In the genomic region with DNA sequence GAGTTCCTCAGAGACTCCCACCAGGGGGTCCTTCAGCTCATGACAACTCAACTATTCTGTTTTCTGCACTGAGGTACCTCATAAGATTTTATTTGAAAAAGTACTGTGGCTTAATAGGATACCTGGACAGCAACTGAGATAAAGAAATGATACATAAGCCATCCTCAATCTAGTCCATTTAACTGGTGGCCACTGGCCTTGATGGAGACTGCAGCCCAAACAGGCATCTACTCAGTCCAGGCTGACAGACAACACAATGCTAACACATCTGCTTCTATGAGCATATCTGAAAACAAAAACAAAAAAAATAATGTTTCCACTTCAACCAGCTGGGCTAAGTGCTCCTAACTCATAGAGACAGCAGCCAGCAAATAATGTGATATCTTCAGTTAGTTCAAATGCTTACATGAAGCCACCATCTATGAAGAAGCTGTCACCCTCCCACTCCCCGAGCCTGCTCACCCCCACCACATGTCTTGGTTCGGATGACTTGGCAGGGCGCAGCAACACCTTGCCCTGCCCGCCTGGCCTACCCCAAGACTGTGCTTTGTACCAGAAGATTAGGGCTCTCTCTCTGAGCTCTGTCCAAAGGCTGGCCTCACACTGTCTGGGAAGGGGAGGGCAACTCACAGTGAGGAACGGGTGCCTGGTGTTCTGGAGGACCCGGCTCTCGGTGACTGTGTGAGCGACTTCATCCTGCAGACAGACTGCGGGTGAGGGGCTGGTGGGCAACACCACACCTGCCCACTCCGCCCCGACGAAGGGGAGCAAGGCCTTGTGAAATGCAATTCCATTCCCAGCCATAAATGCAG, we compare ENCODE assay signal across 17 cellular contexts. TPM values are rescaled to one million over a fixed set of nuclear protein-coding genes. Genes with fewer than 3 reads are reported as not detected.
DNase-seq lines count a peak whose midpoint lies in the region; ATAC-seq and TF ChIP-seq lines count a peak whose summit lies in the region.
"Had no signal": no experiment of that assay in that cellular context is flagged by ENCODE, and none has a peak within 500 bp of the region (broad histone marks: within the 10 kb centered on the region; RNA-seq: fewer than 3 reads in every experiment).

No MANE protein-coding gene starts in this region.

- H3K36me3 Mint-ChIP-seq in stimulated activated naive B cell treated with anti-CD40 and anti-IgM and Interleukin-4, amounts not matched to agents 10 μg/mL and 1 μg/mL and 100 μg/mL, for 72 hours: peaks cover 49 to 52% of the 10 kb centered on the region in 2 donors

- H3K27me3 Mint-ChIP-seq in stimulated activated naive B cell treated with anti-CD40 and anti-IgM and Interleukin-4, amounts not matched to agents 10 μg/mL and 1 μg/mL and 100 μg/mL, for 72 hours: no peaks in the 10 kb centered on the region
- H3K27me3 Mint-ChIP-seq: CD4-positive, alpha-beta memory T cell had no signal

- H3K9me3 ChIP-seq in PC-3 (ENCODE audit: low read length) (no peaks in the 10 kb centered on the region), lower lobe of right lung (no peaks in the 10 kb centered on the region)
- H3K9me3 ChIP-seq: BLaER1 had no signal

- DNase-seq in Right ventricle myocardium inferior (ENCODE audit: missing footprints): peak; percentile 42
- no peak for DNase-seq in left ventricle myocardium superior
- DNase-seq in PC-3: no peak
- peak; percentile 28 for DNase-seq in lower lobe of right lung
- DNase-seq in stimulated activated naive B cell treated with anti-CD40 and anti-IgM and Interleukin-4, amounts not matched to agents 10 μg/mL and 1 μg/mL and 100 μg/mL, for 72 hours: no peak
- DNase-seq: CD4-positive, alpha-beta memory T cell; DMS153; DMS79; GF-D8; GOT3; H7 had no signal

- POLR2A ChIA-PET in PC-3 (lab: Charles Lee; ENCODE audit: unreplicated experiment): no interaction called here

- no peak overlapping the region for H3K4me3 ChIP-seq in PC-3 (ENCODE audit: low read length)
- H3K4me3 ChIP-seq in lower lobe of right lung: no peak overlapping the region
- H3K4me3 ChIP-seq: BLaER1 had no signal

- H3K4me2 ChIP-seq in PC-3 (ENCODE audit: low read length): no peak overlapping the region
- H3K4me2 ChIP-seq: BLaER1 had no signal

- H3K36me3 ChIP-seq in PC-3 (ENCODE audit: low read depth, low read length) (peaks cover 2% of the 10 kb centered on the region; the same call in 1 of the 2 replicates), lower lobe of right lung (peaks cover 80% of the 10 kb centered on the region)

- H3K4me1 ChIP-seq in PC-3 (ENCODE audit: insufficient read depth, low read length): no peaks in the 10 kb centered on the region
- peaks cover 15% of the 10 kb centered on the region for H3K4me1 ChIP-seq in lower lobe of right lung

- no peaks in the 10 kb centered on the region for H3F3A ChIP-seq in PC-3 (ENCODE audit: low read length, unreplicated experiment)

- ATAC-seq in Right ventricle myocardium inferior (no peak), left ventricle myocardium superior (no peak), PC-3 (no peak), lower lobe of right lung (no peak), HG02623 (IDR thresholded peaks at IDR 0.05; ENCODE audit: unreplicated experiment) (no peak), HG03159 (IDR thresholded peaks at IDR 0.05; ENCODE audit: unreplicated experiment) (no peak)
- ATAC-seq in stimulated activated naive B cell treated with anti-CD40 and anti-IgM and Interleukin-4, amounts not matched to agents 10 μg/mL and 1 μg/mL and 100 μg/mL, for 72 hours (replicated peaks): no peak
- ATAC-seq: HCT116 had no signal

- peaks cover 0 to 1% of the 10 kb centered on the region in 2 donors for H3K4me1 Mint-ChIP-seq in stimulated activated naive B cell treated with anti-CD40 and anti-IgM and Interleukin-4, amounts not matched to agents 10 μg/mL and 1 μg/mL and 100 μg/mL, for 72 hours
- H3K4me1 Mint-ChIP-seq: CD14-positive monocyte; CD4-positive, alpha-beta memory T cell had no signal

- H3K9me3 Mint-ChIP-seq in stimulated activated naive B cell treated with anti-CD40 and anti-IgM and Interleukin-4, amounts not matched to agents 10 μg/mL and 1 μg/mL and 100 μg/mL, for 72 hours: no peaks in the 10 kb centered on the region
- H3K9me3 Mint-ChIP-seq: CD14-positive monocyte had no signal

- TF ChIP-seq CTCF in PC-3 (conservative IDR thresholded peaks at IDR 0.05; ENCODE audit: low read depth, low read length) (no peak), lower lobe of right lung (IDR thresholded peaks at IDR 0.05) (no peak)

- no peaks in the 10 kb centered on the region for H4K20me1 ChIP-seq in PC-3 (ENCODE audit: low read length)

- H3K9ac ChIP-seq in PC-3 (ENCODE audit: low read length): no peak overlapping the region
- H3K9ac ChIP-seq: BLaER1 had no signal

- H3K9me2 ChIP-seq in PC-3 (replicated peaks; ENCODE audit: low read length): no peaks in the 10 kb centered on the region

- H3K27ac Mint-ChIP-seq in stimulated activated naive B cell treated with anti-CD40 and anti-IgM and Interleukin-4, amounts not matched to agents 10 μg/mL and 1 μg/mL and 100 μg/mL, for 72 hours: peak overlapping the region; percentile 49
- H3K27ac Mint-ChIP-seq: CD4-positive, alpha-beta memory T cell had no signal

- no peak overlapping the region for H3K4me3 Mint-ChIP-seq in stimulated activated naive B cell treated with anti-CD40 and anti-IgM and Interleukin-4, amounts not matched to agents 10 μg/mL and 1 μg/mL and 100 μg/mL, for 72 hours
- H3K4me3 Mint-ChIP-seq: CD14-positive monocyte; CD4-positive, alpha-beta memory T cell had no signal

- TSS peak; percentile 24 for BruUV-seq in PC-3 (replicated peaks; lab: Mats Ljungman, UMichigan)

- no peaks in the 10 kb centered on the region for H3K79me2 ChIP-seq in PC-3 (ENCODE audit: low read length)

- H3K27ac ChIP-seq in PC-3 (ENCODE audit: low read length) (no peak overlapping the region), lower lobe of right lung (no peak overlapping the region)
- H3K27ac ChIP-seq: BLaER1 had no signal

- intact Hi-C loops in Right ventricle myocardium inferior (cut with DNase I) (no loop called here), left ventricle myocardium superior (cut with micrococcal nuclease) (no loop called here), PC-3 (cut with micrococcal nuclease) (no loop called here), lower lobe of right lung (cut with DNase I) (no loop called here)

- no peak overlapping the region for H2AFZ ChIP-seq in PC-3 (ENCODE audit: low read length)

- H3K27me3 ChIP-seq in PC-3 (ENCODE audit: low read length) (no peaks in the 10 kb centered on the region), lower lobe of right lung (ENCODE audit: low read depth) (no peaks in the 10 kb centered on the region)
- H3K27me3 ChIP-seq: BLaER1 had no signal

- CTCF ChIA-PET in PC-3 (lab: Charles Lee): no interaction called here

RNA-seq across cellular contexts. Expression of gene CCNP, which starts 13.1 kb away (rescaled TPM):
- total RNA-seq in Right ventricle myocardium inferior (not detected), left ventricle myocardium superior (not detected), PC-3 (2014; rRNA removed) (not detected in 2 replicates), lower lobe of right lung (not detected)
- total RNA-seq: Daoy had no signal

RNA-seq across cellular contexts. Expression of gene TTC9B, which starts 21.4 kb away (rescaled TPM):
- total RNA-seq in Right ventricle myocardium inferior: not detected
- total RNA-seq in left ventricle myocardium superior: not detected
- 0.15 and 0.17 TPM in 2 replicates for total RNA-seq in PC-3 (2014; rRNA removed)
- not detected for total RNA-seq in lower lobe of right lung
- total RNA-seq: CD4-positive, alpha-beta memory T cell; Daoy; H7 had no signal

RNA-seq across cellular contexts. Expression of gene AKT2, which starts 45.5 kb away (rescaled TPM):
- total RNA-seq in Right ventricle myocardium inferior: 114 TPM
- total RNA-seq in left ventricle myocardium superior: 135 TPM
- total RNA-seq in PC-3 (2014; rRNA removed): 80.6 and 84.9 TPM in 2 replicates
- total RNA-seq in lower lobe of right lung: 102 TPM

RNA-seq across cellular contexts. Expression of gene MAP3K10, which starts 48.4 kb away (rescaled TPM):
- total RNA-seq in Right ventricle myocardium inferior: 22.7 TPM
- 19.6 TPM for total RNA-seq in left ventricle myocardium superior
- 11.2 and 13.0 TPM in 2 replicates for total RNA-seq in PC-3 (2014; rRNA removed)
- total RNA-seq in lower lobe of right lung: 17.4 TPM

Comparison
In these comparisons a context has a peak if more than half of its experiments do, and no peak if none do; other contexts are left out.
1. DNase-seq: peak in Right ventricle myocardium inferior (single experiment) and lower lobe of right lung (single experiment); none in left ventricle myocardium superior (single experiment), PC-3 (single experiment) and stimulated activated naive B cell treated with anti-CD40 and anti-IgM and Interleukin-4, amounts not matched to agents 10 μg/mL and 1 μg/mL and 100 μg/mL, for 72 hours (single experiment).